10 cellular contexts compared by ENCODE assay signal in the genomic region with DNA sequence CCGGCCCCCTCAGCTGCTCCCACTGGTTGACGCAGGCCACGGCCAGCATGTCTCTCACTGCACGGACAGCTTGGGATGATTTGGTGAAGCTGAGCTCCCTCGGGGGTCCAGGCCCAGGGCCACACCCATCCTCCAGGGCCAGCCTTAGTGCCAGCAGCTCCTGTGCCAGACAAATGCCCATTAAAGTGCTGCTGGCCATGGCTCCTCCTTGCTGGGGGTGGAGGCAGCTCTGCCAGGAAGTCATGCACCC. TPM values are rescaled to one million over a fixed set of nuclear protein-coding genes. Genes with fewer than 3 reads are reported as not detected.
DNase-seq lines count a peak whose midpoint lies in the region; ATAC-seq and TF ChIP-seq lines count a peak whose summit lies in the region.
"Had no signal": no experiment of that assay in that cellular context is flagged by ENCODE, and none has a peak within 500 bp of the region (broad histone marks: within the 10 kb centered on the region; RNA-seq: fewer than 3 reads in every experiment).

No MANE protein-coding gene starts in this region.

- in situ Hi-C loops in ACHN (cut with HindIII; ENCODE audit: low pct_ligation_motif_present, low pct_unique_long_range_greater_than_20kb, low sequenced_read_pairs) = no loop called here

- peak; percentile 62 for DNase-seq in ACHN
- no peak for DNase-seq in LNCaP clone FGC (ENCODE audit: low read depth)
- DNase-seq in breast epithelium (ENCODE audit: low spot score in 2 of 2) = peak; percentile 70 to 82
- no peak for DNase-seq in naive thymus-derived CD8-positive, alpha-beta T cell
- DNase-seq in NCI-H1105 (lab: John Stamatoyannopoulos, UW) = no peak
- DNase-seq: GF-D8 had no signal

- no peaks in the 10 kb centered on the region for H3K36me3 ChIP-seq in breast epithelium
- H3K36me3 ChIP-seq: neutrophil had no signal

- no peaks in the 10 kb centered on the region for H3K9me3 ChIP-seq in breast epithelium
- H3K9me3 ChIP-seq: neutrophil had no signal

- H3K9me3 Mint-ChIP-seq in naive thymus-derived CD8-positive, alpha-beta T cell = no peaks in the 10 kb centered on the region

- intact Hi-C loops in breast epithelium (cut with DNase I; ENCODE audit: low total_unique reads) = no loop called here

- peak overlapping the region; percentile 95 to 97 for H3K27ac ChIP-seq in breast epithelium
- H3K27ac ChIP-seq: neutrophil had no signal

- peaks cover 0 to 2% (median 0%) of the 10 kb centered on the region in 5 donors for H3K27me3 Mint-ChIP-seq in naive thymus-derived CD8-positive, alpha-beta T cell

- POLR2A ChIA-PET in naive thymus-derived CD8-positive, alpha-beta T cell (lab: Charles Lee) = interaction anchor here (0.6 to 14.9 kb wide), 22 partner anchors 8 to 1570 kb away, joined by 3 to 288 read pairs (median 4); a partner anchor contains a TSS

- H3K4me3 ChIP-seq in LNCaP clone FGC (ENCODE audit: low read depth, low read length) = peak overlapping the region; percentile 58
- H3K4me3 ChIP-seq in breast epithelium = peak overlapping the region; percentile 58 to 94 (median 63)

- peaks cover 19 to 52% (median 51%) of the 10 kb centered on the region in 4 donors for H3K4me1 Mint-ChIP-seq in naive thymus-derived CD8-positive, alpha-beta T cell

- H3K27ac Mint-ChIP-seq in naive thymus-derived CD8-positive, alpha-beta T cell = peak overlapping the region; percentile 86 to 96 (median 94)

- H3K36me3 Mint-ChIP-seq in naive thymus-derived CD8-positive, alpha-beta T cell = no peaks in the 10 kb centered on the region

- no peak for ATAC-seq in naive thymus-derived CD8-positive, alpha-beta T cell
- ATAC-seq in HG02981 (IDR thresholded peaks at IDR 0.05; ENCODE audit: unreplicated experiment) (no peak), HG03565 (IDR thresholded peaks at IDR 0.05; ENCODE audit: unreplicated experiment) (no peak), HG03175 (IDR thresholded peaks at IDR 0.05; ENCODE audit: unreplicated experiment) (no peak)

- peak overlapping the region; percentile 80 to 92 (median 87) for H3K4me3 Mint-ChIP-seq in naive thymus-derived CD8-positive, alpha-beta T cell

- no peak for TF ChIP-seq POLR2A in breast epithelium (IDR thresholded peaks at IDR 0.05)

- H3K27me3 ChIP-seq in breast epithelium = no peaks in the 10 kb centered on the region

- peaks cover 15 to 43% of the 10 kb centered on the region in 2 donors for H3K4me1 ChIP-seq in breast epithelium

- TF ChIP-seq CTCF in LNCaP clone FGC (IDR thresholded peaks at IDR 0.05; ENCODE audit: control insufficient read depth, extremely low read depth, insufficient read depth) (no peak), breast epithelium (IDR thresholded peaks at IDR 0.05) (no peak)

RNA-seq across cellular contexts. Expression of a gene that starts 2.5 kb away (rescaled TPM):
- 10 to 100 TPM; 15.4 to 26.1 (median 23.3) TPM for total RNA-seq in breast epithelium
- 1 to 10 TPM; 9.7 to 9.9 TPM for total RNA-seq in naive thymus-derived CD8-positive, alpha-beta T cell
- 1 to 10 TPM; 1.9 to 8.5 (median 4.2) TPM for polyA plus RNA-seq in naive thymus-derived CD8-positive, alpha-beta T cell

RNA-seq across cellular contexts. Expression of a gene that starts 20.7 kb away (rescaled TPM):
- 10 to 100 TPM; 44.9 to 63.2 (median 62.9) TPM for total RNA-seq in breast epithelium
- 100 to 1,000 TPM; 152 to 156 TPM for total RNA-seq in naive thymus-derived CD8-positive, alpha-beta T cell
- polyA plus RNA-seq in naive thymus-derived CD8-positive, alpha-beta T cell = 10 to 100 TPM; 58.1 to 95.1 (median 70.6) TPM

RNA-seq across cellular contexts. Expression of a gene that starts 20.9 kb away (rescaled TPM):
- total RNA-seq in breast epithelium = 10 to 100 TPM; 16.7 to 28.8 (median 23.3) TPM
- 10 to 100 TPM; 34.5 to 40.9 TPM for total RNA-seq in naive thymus-derived CD8-positive, alpha-beta T cell
- polyA plus RNA-seq in naive thymus-derived CD8-positive, alpha-beta T cell = 10 to 100 TPM; 13.4 to 31.8 (median 18.9) TPM

RNA-seq across cellular contexts. Expression of a gene that starts 28.8 kb away (rescaled TPM):
- total RNA-seq in breast epithelium = 10 to 100 TPM; 29.4 to 39.0 (median 36.6) TPM
- total RNA-seq in naive thymus-derived CD8-positive, alpha-beta T cell = 100 to 1,000 TPM; 167 to 178 TPM
- 10 to 100 TPM; 56.4 to 78.7 (median 64.7) TPM for polyA plus RNA-seq in naive thymus-derived CD8-positive, alpha-beta T cell

RNA-seq across cellular contexts. Expression of a gene that starts 31.7 kb away (rescaled TPM):
- total RNA-seq in breast epithelium = 10 to 100 TPM in 1 of 3 donors, 1 to 10 TPM in 2; 5.6 to 15.5 (median 8.5) TPM
- total RNA-seq in naive thymus-derived CD8-positive, alpha-beta T cell = 100 to 1,000 TPM; 147 to 153 TPM
- polyA plus RNA-seq in naive thymus-derived CD8-positive, alpha-beta T cell = 10 to 100 TPM; 50.3 to 78.0 (median 54.0) TPM

Comparison
In these comparisons a context has a peak if more than half of its experiments do, and no peak if none do; other contexts are left out.
1. DNase-seq: peak in ACHN (single experiment) and breast epithelium (2 of 2); none in LNCaP clone FGC (single experiment), naive thymus-derived CD8-positive, alpha-beta T cell (0 of 10) and NCI-H1105 (single experiment).